In the genomic region with DNA sequence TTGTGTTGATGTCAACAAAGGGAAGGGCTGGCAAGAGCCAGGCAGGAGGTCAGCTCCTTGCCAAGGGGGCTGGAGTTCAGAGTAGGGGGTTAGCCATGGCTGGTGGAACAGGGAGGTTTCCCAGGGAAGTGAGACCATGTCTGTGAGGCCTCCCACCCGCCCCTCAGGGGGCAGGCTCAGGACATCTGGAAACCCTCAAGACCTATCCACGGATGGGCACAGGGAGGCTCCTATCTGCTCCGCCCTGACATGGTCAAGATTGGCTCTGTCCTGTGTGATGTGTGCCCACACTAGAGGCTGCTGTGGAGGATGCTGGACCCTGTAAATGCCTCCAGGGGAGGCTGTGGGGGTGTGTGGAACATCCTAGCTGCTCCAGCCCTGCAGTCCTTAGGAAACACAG, we compare ENCODE assay signal across 35 cellular contexts. TPM values are rescaled to one million over a fixed set of nuclear protein-coding genes. Genes with fewer than 3 reads are reported as not detected.
"Had no signal": no experiment of that assay in that cellular context is flagged by ENCODE, and none has a peak within 500 bp of the region (broad histone marks: within the 10 kb centered on the region; RNA-seq: fewer than 3 reads in every experiment).

No MANE protein-coding gene starts in this region.

- H3K27ac ChIP-seq: KMS-11 had no signal

- H3K27me3 ChIP-seq: MG63 had no signal

- H3K9ac ChIP-seq: KMS-11 had no signal

- H3K4me3 ChIP-seq: MG63 had no signal

- H3K36me3 ChIP-seq: MG63 had no signal

- H3K4me2 ChIP-seq: KMS-11 had no signal

- H3K9me3 ChIP-seq: MG63 had no signal

- DNase-seq: Karpas-422, Kasumi-1, MG63, MM.1S, MV-4-11, NCI-H1048, NCI-H1092, NCI-H1092 treated with DMSO at 0.1 percent for 48 hours, NCI-H1105, NCI-H1105 treated with DMSO at 0.1 percent for 48 hours, NCI-H1417 treated with DMSO at 0.1 percent for 48 hours, NCI-H1436, NCI-H1436 treated with DMSO at 0.1 percent for 48 hours, NCI-H146, NCI-H1694, NCI-H1694 treated with DMSO at 0.1 percent for 48 hours, NCI-H187, NCI-H187 treated with DMSO at 0.1 percent for 48 hours, NCI-H1930, NCI-H2029, NCI-H2029 treated with DMSO at 0.1 percent for 48 hours, NCI-H2081 treated with DMSO at 0.1 percent for 48 hours, NCI-H2107, NCI-H2171, NCI-H2171 treated with DMSO at 0.1 percent for 48 hours, NCI-H2227 treated with DMSO at 0.1 percent for 48 hours, NCI-H226, NCI-H345, NCI-H446, NCI-H446 treated with DMSO at 0.1 percent for 48 hours, NCI-H510A had no signal

RNA-seq across cellular contexts. Expression of gene HSFX2, which starts 44.5 kb away (rescaled TPM):
- total RNA-seq: LHCN-M2, NCI-H460 had no signal

RNA-seq across cellular contexts. Expression of gene MAGEA9B, which starts 52.3 kb away (rescaled TPM):
- total RNA-seq: LHCN-M2, MCF 10A had no signal
